In the genomic region with DNA sequence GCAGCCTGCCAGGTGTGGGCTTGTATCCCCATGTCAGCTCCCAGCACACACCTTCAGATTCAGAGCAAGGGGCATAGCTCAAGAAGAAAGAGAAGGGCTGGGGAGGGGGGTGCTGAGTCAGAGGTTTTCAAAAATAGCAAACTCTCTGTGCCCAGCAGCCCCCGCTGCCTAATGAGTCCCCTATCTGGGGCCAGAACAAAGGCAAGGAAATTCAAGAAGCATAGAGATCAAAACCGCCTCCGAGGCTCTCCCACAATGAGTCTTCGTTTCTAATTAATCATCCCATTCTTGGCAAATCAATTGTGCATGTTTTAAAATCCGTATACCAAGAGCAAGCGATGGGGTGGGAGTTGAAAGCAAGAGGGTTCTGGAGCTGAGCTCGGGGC, we compare ENCODE assay signal across 15 cellular contexts. TPM values are rescaled to one million over a fixed set of nuclear protein-coding genes. Genes with fewer than 3 reads are reported as not detected.
DNase-seq lines count a peak whose midpoint lies in the region; TF ChIP-seq lines count a peak whose summit lies in the region.
"Had no signal": no experiment of that assay in that cellular context is flagged by ENCODE, and none has a peak within 500 bp of the region (broad histone marks: within the 10 kb centered on the region; RNA-seq: fewer than 3 reads in every experiment).

No MANE protein-coding gene starts in this region.

- no peaks in the 10 kb centered on the region for H3K9me3 Mint-ChIP-seq in activated naive CD4-positive, alpha-beta T cell treated with anti-CD3 and anti-CD28 coated beads for 36 hours
- H3K9me3 Mint-ChIP-seq: CD4-positive, CD25-positive, alpha-beta regulatory T cell had no signal

- peaks cover 6% of the 10 kb centered on the region for H3K27me3 Mint-ChIP-seq in activated naive CD4-positive, alpha-beta T cell treated with anti-CD3 and anti-CD28 coated beads for 36 hours (ENCODE audit: low read depth)

- no peaks in the 10 kb centered on the region for H3K36me3 Mint-ChIP-seq in activated naive CD4-positive, alpha-beta T cell treated with anti-CD3 and anti-CD28 coated beads for 36 hours (ENCODE audit: low read depth)
- H3K36me3 Mint-ChIP-seq: CD4-positive, CD25-positive, alpha-beta regulatory T cell had no signal

- in situ Hi-C loops in GM13976 (cut with MboI; ENCODE audit: low sequenced_read_pairs, unreplicated experiment) = no loop called here

- H3K4me1 Mint-ChIP-seq in activated naive CD4-positive, alpha-beta T cell treated with anti-CD3 and anti-CD28 coated beads for 36 hours (ENCODE audit: low read depth) = no peaks in the 10 kb centered on the region

- H3K4me3 Mint-ChIP-seq in activated naive CD4-positive, alpha-beta T cell treated with anti-CD3 and anti-CD28 coated beads for 36 hours = no peak overlapping the region
- H3K4me3 Mint-ChIP-seq: CD4-positive, CD25-positive, alpha-beta regulatory T cell; IgD-negative memory B cell had no signal

- CTCF ChIA-PET in activated naive CD4-positive, alpha-beta T cell treated with anti-CD3 and anti-CD28 coated beads for 36 hours (lab: Charles Lee) = no interaction called here

- DNase-seq in ELF-1 (ENCODE audit: low read depth, low spot score) (peak; percentile 20), RPMI7951 (ENCODE audit: low read depth) (peak; percentile 52), left kidney (ENCODE audit: low read depth, low spot score) (peak; percentile 38), retina (peak; percentile 61), GM20000 (ENCODE audit: low spot score) (no peak), GM13976 (ENCODE audit: low spot score) (no peak)
- DNase-seq in activated naive CD4-positive, alpha-beta T cell treated with anti-CD3 and anti-CD28 coated beads for 36 hours = no peak
- DNase-seq: 8988T; CD4-positive, CD25-positive, alpha-beta regulatory T cell; DMS53; GOT3; HCEC 1CT had no signal

- no peak overlapping the region for H3K27ac Mint-ChIP-seq in activated naive CD4-positive, alpha-beta T cell treated with anti-CD3 and anti-CD28 coated beads for 36 hours
- H3K27ac Mint-ChIP-seq: CD4-positive, CD25-positive, alpha-beta regulatory T cell; IgD-negative memory B cell had no signal

- TF ChIP-seq CTCF in GM20000 (IDR thresholded peaks at IDR 0.05; ENCODE audit: extremely low read depth, missing control alignments) (no peak), GM13976 (IDR thresholded peaks at IDR 0.05; ENCODE audit: borderline replicate concordance, control extremely low read depth, extremely low read depth, insufficient read depth, missing control alignments) (no peak)

- intact Hi-C loops in activated naive CD4-positive, alpha-beta T cell treated with anti-CD3 and anti-CD28 coated beads for 36 hours (cut with micrococcal nuclease) = no loop called here

RNA-seq across cellular contexts. Expression of a gene that starts 19.5 kb away (rescaled TPM):
- total RNA-seq in RPMI7951 (2014; rRNA removed; shearing (Covaris generic)) = 34.5 and 43.6 TPM in 2 replicates
- not detected for total RNA-seq in activated naive CD4-positive, alpha-beta T cell treated with anti-CD3 and anti-CD28 coated beads for 36 hours
- total RNA-seq: G401, HT-29 had no signal

Comparison
In these comparisons a context has a peak if more than half of its experiments do, and no peak if none do; other contexts are left out.
1. DNase-seq: peak in ELF-1 (single experiment), RPMI7951 (single experiment), left kidney (single experiment) and retina (single experiment); none in GM20000 (single experiment), GM13976 (single experiment) and activated naive CD4-positive, alpha-beta T cell treated with anti-CD3 and anti-CD28 coated beads for 36 hours (single experiment).
2. RNA of a gene that starts 19.5 kb away (total RNA-seq): 34.5 to 43.6 TPM in RPMI7951; not detected in activated naive CD4-positive, alpha-beta T cell treated with anti-CD3 and anti-CD28 coated beads for 36 hours; every median in the first group is over 10 times any median in the second.